25 cellular contexts compared by ENCODE assay signal in the genomic region with DNA sequence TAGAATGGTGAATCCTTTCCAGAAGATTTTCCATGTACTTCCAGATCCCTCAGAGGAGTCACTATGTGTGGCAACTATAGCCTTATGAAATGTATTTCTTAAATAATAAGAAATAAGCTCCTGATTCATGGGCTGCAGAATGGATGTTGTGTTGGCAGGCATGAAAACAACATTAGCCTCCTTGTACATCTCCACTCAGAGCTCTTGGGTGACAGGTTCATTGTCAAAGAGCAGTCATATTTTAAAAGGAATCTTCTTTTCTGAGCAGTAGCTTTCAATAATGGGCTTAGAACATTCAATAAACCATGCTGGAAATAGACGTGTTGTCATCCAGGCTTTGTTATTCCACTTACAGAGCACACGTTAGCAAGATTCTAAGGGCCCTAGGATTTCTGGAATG.
"Had no signal": no experiment of that assay in that cellular context is flagged by ENCODE, and none has a peak within 500 bp of the region (broad histone marks: within the 10 kb centered on the region; RNA-seq: fewer than 3 reads in every experiment).

No MANE protein-coding gene starts in this region.

- H3K36me3 ChIP-seq: heart right ventricle, lower lobe of right lung, pancreas, prostate gland, stomach, thyroid gland, uterus had no signal

- H3K9me3 Mint-ChIP-seq: naive thymus-derived CD8-positive, alpha-beta T cell; neural crest cell; stimulated activated naive B cell treated with anti-CD40 and anti-IgM and Interleukin-4, amounts not matched to agents 10 μg/mL and 1 μg/mL and 100 μg/mL, for 72 hours had no signal

- H3K27me3 ChIP-seq: heart right ventricle, hepatocyte, pancreas, stomach, testis, thyroid gland, uterus had no signal

- H3K27ac ChIP-seq: heart right ventricle, hepatocyte, lower lobe of right lung, pancreas, prostate gland, skin epidermis, stomach, testis, thyroid gland, uterus had no signal

- DNase-seq: heart right ventricle; kidney glomerular epithelial cell; left cardiac atrium; lower lobe of right lung; naive thymus-derived CD8-positive, alpha-beta T cell; pancreas; posterior cingulate gyrus; retina; right cardiac atrium; stimulated activated CD4-positive, alpha-beta T cell treated with anti-CD3 and anti-CD28 coated beads, Interleukin-12 subunit alpha, Interleukin-12 subunit beta, amount 100 ng/mL, for 4 hours; stimulated activated CD4-positive, alpha-beta T cell treated with anti-CD3 and anti-CD28 coated beads, Interleukin-2, amount 100 ng/mL, for 24 hours; stimulated activated CD4-positive, alpha-beta T cell treated with anti-CD3 and anti-CD28 coated beads, Interleukin-4, amount 100 ng/mL, for 1 hour; stimulated activated naive B cell treated with anti-CD40 and anti-IgM and Interleukin-4, amounts not matched to agents 10 μg/mL and 1 μg/mL and 100 μg/mL, for 72 hours; stimulated activated naive CD8-positive, alpha-beta T cell treated with anti-CD3 and anti-CD28 coated beads, Interleukin-15, Interleukin-2, amounts not matched to agents 100 U/mL and 50 U/mL, for 24 hours; stomach; testis; thyroid gland; uterus had no signal

- H2AFZ ChIP-seq: hepatocyte had no signal

- H3K9me3 ChIP-seq: heart right ventricle, lower lobe of right lung, pancreas, prostate gland, stomach, testis, thyroid gland, uterus had no signal

- H3K4me3 Mint-ChIP-seq: naive thymus-derived CD8-positive, alpha-beta T cell; neural crest cell; stimulated activated naive B cell treated with anti-CD40 and anti-IgM and Interleukin-4, amounts not matched to agents 10 μg/mL and 1 μg/mL and 100 μg/mL, for 72 hours had no signal

- H3K4me1 Mint-ChIP-seq: stimulated activated naive B cell treated with anti-CD40 and anti-IgM and Interleukin-4, amounts not matched to agents 10 μg/mL and 1 μg/mL and 100 μg/mL, for 72 hours had no signal

- H3K27ac Mint-ChIP-seq: naive thymus-derived CD8-positive, alpha-beta T cell; stimulated activated naive B cell treated with anti-CD40 and anti-IgM and Interleukin-4, amounts not matched to agents 10 μg/mL and 1 μg/mL and 100 μg/mL, for 72 hours had no signal

- H3K36me3 Mint-ChIP-seq: naive thymus-derived CD8-positive, alpha-beta T cell had no signal

- FAIRE-seq: keratinocyte, pancreas had no signal

- H3K4me1 ChIP-seq: lower lobe of right lung, pancreas, prostate gland, testis, uterus had no signal

- ATAC-seq: heart right ventricle; left cardiac atrium; left lobe of liver; lower lobe of right lung; naive thymus-derived CD8-positive, alpha-beta T cell; pancreas; right cardiac atrium; sciatic nerve; stimulated activated naive B cell treated with anti-CD40 and anti-IgM and Interleukin-4, amounts not matched to agents 10 μg/mL and 1 μg/mL and 100 μg/mL, for 72 hours; stimulated activated naive CD8-positive, alpha-beta T cell treated with anti-CD3 and anti-CD28 coated beads, Interleukin-15, Interleukin-2, amounts not matched to agents 100 U/mL and 50 U/mL, for 24 hours had no signal

- H3K4me2 ChIP-seq: hepatocyte had no signal

- H3K4me3 ChIP-seq: heart right ventricle, hepatocyte, lower lobe of right lung, pancreas, prostate gland, skin epidermis, stomach, testis, thyroid gland, uterus had no signal

- H3K79me2 ChIP-seq: hepatocyte had no signal
